21 cellular contexts compared by ENCODE assay signal in genomic region chr20:20487811-20488210, GRCh38.
DNase-seq lines count a peak whose midpoint lies in the region; ATAC-seq and TF ChIP-seq lines count a peak whose summit lies in the region.
"Had no signal": no experiment of that assay in that cellular context is flagged by ENCODE, and none has a peak within 500 bp of the region (broad histone marks: within the 10 kb centered on the region; RNA-seq: fewer than 3 reads in every experiment).

No MANE protein-coding gene starts in this region.

- no peaks in the 10 kb centered on the region for H3K9me3 Mint-ChIP-seq in MCF 10A (ENCODE audit: unreplicated experiment)
- H3K9me3 Mint-ChIP-seq in activated naive CD8-positive, alpha-beta T cell treated with anti-CD3 and anti-CD28 coated beads, Interleukin-2, amount 50 U/mL, for 24 hours, result no peaks in the 10 kb centered on the region
- no peaks in the 10 kb centered on the region for H3K9me3 Mint-ChIP-seq in stimulated activated memory B cell treated with anti-CD40 and anti-IgM and Interleukin-4, amounts not matched to agents 10 μg/mL and 1 μg/mL and 100 μg/mL, for 72 hours
- H3K9me3 Mint-ChIP-seq: central memory CD8-positive, alpha-beta T cell; neural crest cell had no signal

- H3K9me1 ChIP-seq in IMR-90 (ENCODE audit: insufficient read depth, low read length), result peaks cover 17% of the 10 kb centered on the region

- TF ChIP-seq CTCF in MCF 10A (IDR thresholded peaks at IDR 0.05; ENCODE audit: unreplicated experiment), result no peak
- no peak for TF ChIP-seq CTCF in breast epithelium (IDR thresholded peaks at IDR 0.05)
- no peak for TF ChIP-seq CTCF in IMR-90 (conservative IDR thresholded peaks at IDR 0.05; ENCODE audit: low read depth, low read length)

- no peak overlapping the region for H4K91ac ChIP-seq in IMR-90 (ENCODE audit: insufficient read depth, low read depth, low read length)

- H3K14ac ChIP-seq in IMR-90 (replicated peaks; ENCODE audit: low read depth, low read length), result no peak overlapping the region

- H2AK9ac ChIP-seq in IMR-90 (replicated peaks; ENCODE audit: low read depth, low read length, poor library complexity), result no peak overlapping the region

- H3K9ac ChIP-seq in IMR-90 (ENCODE audit: low read depth, low read length), result no peak overlapping the region

- H2AFZ ChIP-seq in IMR-90 (replicated peaks; ENCODE audit: low read length, poor library complexity), result no peak overlapping the region

- BruUV-seq in MCF 10A (replicated peaks; lab: Mats Ljungman, UMichigan) (no TSS peak), IMR-90 (replicated peaks; lab: Mats Ljungman, UMichigan) (no TSS peak)

- H3K23ac ChIP-seq in IMR-90 (ENCODE audit: low read depth, low read length), result no peak overlapping the region

- H3K79me1 ChIP-seq in IMR-90 (ENCODE audit: low read depth in 1 of 2, low read length in 2 of 2), result no peaks in the 10 kb centered on the region

- no peak overlapping the region for H3K18ac ChIP-seq in IMR-90 (ENCODE audit: low read depth, low read length)

- POLR2A ChIA-PET in MCF 10A (lab: Yijun Ruan, JAX), result no interaction called here
- POLR2A ChIA-PET in IMR-90 (lab: Charles Lee; ENCODE audit: unreplicated experiment), result no interaction called here

- dilution Hi-C loops in IMR-90 (cut with HindIII; ENCODE audit: low sequenced_read_pairs, unreplicated experiment), result no loop called here

- no peaks in the 10 kb centered on the region for H4K20me1 ChIP-seq in IMR-90 (ENCODE audit: insufficient read depth, low read length)

- H3K36me3 ChIP-seq in breast epithelium (no peaks in the 10 kb centered on the region), IMR-90 (ENCODE audit: control insufficient read depth, insufficient read depth, low read length) (no peaks in the 10 kb centered on the region)

- DNase-seq in MCF 10A (ENCODE audit: unreplicated experiment) (peak; percentile 13), breast epithelium (ENCODE audit: low spot score in 2 of 2) (no peak), IMR-90 (peak; percentile 38), substantia nigra (lab: John Stamatoyannopoulos, UW) (no peak), Ammon's horn (ENCODE audit: low spot score) (no peak), left cardiac atrium (no peak)
- peak; percentile 41 for DNase-seq in activated naive CD8-positive, alpha-beta T cell treated with anti-CD3 and anti-CD28 coated beads, Interleukin-2, amount 50 U/mL, for 24 hours
- DNase-seq: DND-41; NCI-H187; NCI-H2227 treated with DMSO at 0.1 percent for 48 hours; Peyer's patch; small intestine; stimulated activated naive CD4-positive, alpha-beta T cell; T-helper 9 cell had no signal

- no peak overlapping the region for H3K4me3 Mint-ChIP-seq in MCF 10A (ENCODE audit: unreplicated experiment)
- peak overlapping the region; percentile 91 for H3K4me3 Mint-ChIP-seq in activated naive CD8-positive, alpha-beta T cell treated with anti-CD3 and anti-CD28 coated beads, Interleukin-2, amount 50 U/mL, for 24 hours
- H3K4me3 Mint-ChIP-seq in stimulated activated memory B cell treated with anti-CD40 and anti-IgM and Interleukin-4, amounts not matched to agents 10 μg/mL and 1 μg/mL and 100 μg/mL, for 72 hours, result no peak overlapping the region
- H3K4me3 Mint-ChIP-seq: central memory CD8-positive, alpha-beta T cell; IgD-negative memory B cell; neural crest cell had no signal

- H4K5ac ChIP-seq in IMR-90 (ENCODE audit: low read depth, low read length), result no peak overlapping the region

- no peaks in the 10 kb centered on the region for H3K27me3 Mint-ChIP-seq in MCF 10A (ENCODE audit: insufficient read depth, unreplicated experiment)
- peaks cover 2% of the 10 kb centered on the region for H3K27me3 Mint-ChIP-seq in activated naive CD8-positive, alpha-beta T cell treated with anti-CD3 and anti-CD28 coated beads, Interleukin-2, amount 50 U/mL, for 24 hours
- no peaks in the 10 kb centered on the region for H3K27me3 Mint-ChIP-seq in stimulated activated memory B cell treated with anti-CD40 and anti-IgM and Interleukin-4, amounts not matched to agents 10 μg/mL and 1 μg/mL and 100 μg/mL, for 72 hours
- H3K27me3 Mint-ChIP-seq: central memory CD8-positive, alpha-beta T cell; IgD-negative memory B cell; progenitor cell of endocrine pancreas had no signal

- no CpG with 5 or more reads among the region's 5 CpGs for WGBS in IMR-90 (ENCODE audit: extremely low coverage in 2 of 2, insufficient read length in 1 of 2), 2 experiments

- H2AK5ac ChIP-seq in IMR-90 (ENCODE audit: low read depth, low read length), result no peak overlapping the region

- no peaks in the 10 kb centered on the region for H3K9me3 ChIP-seq in breast epithelium
- H3K9me3 ChIP-seq in IMR-90 (ENCODE audit: control insufficient read depth, insufficient read depth, low read length), result no peaks in the 10 kb centered on the region
- H3K9me3 ChIP-seq: esophagus muscularis mucosa, Peyer's patch had no signal

- H2BK15ac ChIP-seq in IMR-90 (ENCODE audit: low read depth, low read length), result 0 out of 3 replicates have a peak overlapping the region, but pooled peaks have one; percentile 41

- H3K27ac Mint-ChIP-seq in MCF 10A (ENCODE audit: low read depth, unreplicated experiment), result no peak overlapping the region
- peak overlapping the region; percentile 100 for H3K27ac Mint-ChIP-seq in activated naive CD8-positive, alpha-beta T cell treated with anti-CD3 and anti-CD28 coated beads, Interleukin-2, amount 50 U/mL, for 24 hours
- H3K27ac Mint-ChIP-seq in stimulated activated memory B cell treated with anti-CD40 and anti-IgM and Interleukin-4, amounts not matched to agents 10 μg/mL and 1 μg/mL and 100 μg/mL, for 72 hours, result peak overlapping the region; percentile 84
- H3K27ac Mint-ChIP-seq: IgD-negative memory B cell, progenitor cell of endocrine pancreas had no signal

- H3K4me2 ChIP-seq in IMR-90 (ENCODE audit: low read depth, low read length), result no peak overlapping the region

- H3K36me3 Mint-ChIP-seq in MCF 10A (ENCODE audit: insufficient read depth, unreplicated experiment), result peaks cover 11% of the 10 kb centered on the region
- H3K36me3 Mint-ChIP-seq in activated naive CD8-positive, alpha-beta T cell treated with anti-CD3 and anti-CD28 coated beads, Interleukin-2, amount 50 U/mL, for 24 hours (ENCODE audit: low read depth), result peaks cover 61% of the 10 kb centered on the region
- H3K36me3 Mint-ChIP-seq in stimulated activated memory B cell treated with anti-CD40 and anti-IgM and Interleukin-4, amounts not matched to agents 10 μg/mL and 1 μg/mL and 100 μg/mL, for 72 hours, result peaks cover 37% of the 10 kb centered on the region

- no peak overlapping the region for H3K56ac ChIP-seq in IMR-90 (ENCODE audit: extremely low read depth, insufficient read depth, low read length)

- H3K4me3 ChIP-seq in breast epithelium, result no peak overlapping the region
- no peak overlapping the region for H3K4me3 ChIP-seq in IMR-90 (ENCODE audit: insufficient read depth, low read depth, low read length)
- H3K4me3 ChIP-seq: esophagus muscularis mucosa, Peyer's patch had no signal

- no peak for TF ChIP-seq RAD21 in IMR-90 (IDR thresholded peaks at IDR 0.05; ENCODE audit: low read length)

- ATAC-seq in IMR-90 (ENCODE audit: low read depth) (no peak), left cardiac atrium (no peak)
- peak; percentile 42 for ATAC-seq in activated naive CD8-positive, alpha-beta T cell treated with anti-CD3 and anti-CD28 coated beads, Interleukin-2, amount 50 U/mL, for 24 hours
- no peak for ATAC-seq in stimulated activated memory B cell treated with anti-CD40 and anti-IgM and Interleukin-4, amounts not matched to agents 10 μg/mL and 1 μg/mL and 100 μg/mL, for 72 hours
- ATAC-seq: left lobe of liver had no signal

- intact Hi-C loops in MCF 10A (cut with micrococcal nuclease), result loop anchor here (5.0 kb wide), 1 partner anchor 59 kb away; no protein-coding TSS in a partner anchor
- intact Hi-C loops in breast epithelium (cut with DNase I; ENCODE audit: low total_unique reads), result no loop called here
- intact Hi-C loops in IMR-90 (cut with micrococcal nuclease), result no loop called here
- intact Hi-C loops in left cardiac atrium (cut with DNase I), result no loop called here

- peaks cover 22% of the 10 kb centered on the region for H3K4me1 Mint-ChIP-seq in MCF 10A (ENCODE audit: insufficient read depth, unreplicated experiment)
- peaks cover 88% of the 10 kb centered on the region for H3K4me1 Mint-ChIP-seq in activated naive CD8-positive, alpha-beta T cell treated with anti-CD3 and anti-CD28 coated beads, Interleukin-2, amount 50 U/mL, for 24 hours
- peaks cover 36% of the 10 kb centered on the region for H3K4me1 Mint-ChIP-seq in stimulated activated memory B cell treated with anti-CD40 and anti-IgM and Interleukin-4, amounts not matched to agents 10 μg/mL and 1 μg/mL and 100 μg/mL, for 72 hours
- H3K4me1 Mint-ChIP-seq: central memory CD8-positive, alpha-beta T cell had no signal

- CTCF ChIA-PET in MCF 10A (lab: Yijun Ruan, JAX), result interaction anchor here (0.6 to 1.4 kb wide), 2 partner anchors 13 to 542 kb away, joined by 3 to 4 read pairs; no protein-coding TSS in a partner anchor
- CTCF ChIA-PET in IMR-90 (lab: Yijun Ruan, JAX), result no interaction called here

- in situ Hi-C loops in IMR-90 (cut with MboI; ENCODE audit: low sequenced_read_pairs), result no loop called here

- H2BK20ac ChIP-seq in IMR-90 (ENCODE audit: low read depth, low read length), result no peak overlapping the region

- H3K27me3 ChIP-seq in breast epithelium (no peaks in the 10 kb centered on the region), IMR-90 (ENCODE audit: control insufficient read depth, insufficient read depth, low read length) (no peaks in the 10 kb centered on the region)
- H3K27me3 ChIP-seq: esophagus muscularis mucosa, Peyer's patch had no signal

- H2BK5ac ChIP-seq in IMR-90 (ENCODE audit: low read depth, low read length, poor library complexity, severe bottlenecking), result no peak overlapping the region

- no peak for TF ChIP-seq POLR2A in breast epithelium (IDR thresholded peaks at IDR 0.05)
- TF ChIP-seq POLR2A in IMR-90 (IDR thresholded peaks at IDR 0.05; ENCODE audit: low read depth, low read length), result no peak

- H3K4me1 ChIP-seq in breast epithelium (no peaks in the 10 kb centered on the region), IMR-90 (ENCODE audit: control insufficient read depth, insufficient read depth, low read length) (peaks cover 24% of the 10 kb centered on the region)
- H3K4me1 ChIP-seq: esophagus muscularis mucosa, Peyer's patch had no signal

- H3K27ac ChIP-seq in breast epithelium, result no peak overlapping the region
- no peak overlapping the region for H3K27ac ChIP-seq in IMR-90 (ENCODE audit: insufficient read depth, low read length)
- no peak overlapping the region for H3K27ac ChIP-seq in substantia nigra (ENCODE audit: low read depth, low read length, poor library complexity, severe bottlenecking)
- H3K27ac ChIP-seq: esophagus muscularis mucosa, Peyer's patch had no signal

- no peak overlapping the region for H3K4ac ChIP-seq in IMR-90 (ENCODE audit: low read depth, low read length)

- H2BK120ac ChIP-seq in IMR-90 (ENCODE audit: low read depth, low read length), result peak overlapping the region; percentile 29; the same call in 1 of the 2 replicates

- no peak overlapping the region for H4K8ac ChIP-seq in IMR-90 (ENCODE audit: low read depth in 2 of 2, low read length in 2 of 2)

Comparison
In these comparisons a context has a peak if more than half of its experiments do, and no peak if none do; other contexts are left out.
1. DNase-seq: peak in MCF 10A (single experiment), IMR-90 (single experiment) and activated naive CD8-positive, alpha-beta T cell treated with anti-CD3 and anti-CD28 coated beads, Interleukin-2, amount 50 U/mL, for 24 hours (single experiment); none in breast epithelium (0 of 2), substantia nigra (0 of 49), Ammon's horn (single experiment) and left cardiac atrium (single experiment).